ENCODE assay signal across 9 cellular contexts in the genomic region with DNA sequence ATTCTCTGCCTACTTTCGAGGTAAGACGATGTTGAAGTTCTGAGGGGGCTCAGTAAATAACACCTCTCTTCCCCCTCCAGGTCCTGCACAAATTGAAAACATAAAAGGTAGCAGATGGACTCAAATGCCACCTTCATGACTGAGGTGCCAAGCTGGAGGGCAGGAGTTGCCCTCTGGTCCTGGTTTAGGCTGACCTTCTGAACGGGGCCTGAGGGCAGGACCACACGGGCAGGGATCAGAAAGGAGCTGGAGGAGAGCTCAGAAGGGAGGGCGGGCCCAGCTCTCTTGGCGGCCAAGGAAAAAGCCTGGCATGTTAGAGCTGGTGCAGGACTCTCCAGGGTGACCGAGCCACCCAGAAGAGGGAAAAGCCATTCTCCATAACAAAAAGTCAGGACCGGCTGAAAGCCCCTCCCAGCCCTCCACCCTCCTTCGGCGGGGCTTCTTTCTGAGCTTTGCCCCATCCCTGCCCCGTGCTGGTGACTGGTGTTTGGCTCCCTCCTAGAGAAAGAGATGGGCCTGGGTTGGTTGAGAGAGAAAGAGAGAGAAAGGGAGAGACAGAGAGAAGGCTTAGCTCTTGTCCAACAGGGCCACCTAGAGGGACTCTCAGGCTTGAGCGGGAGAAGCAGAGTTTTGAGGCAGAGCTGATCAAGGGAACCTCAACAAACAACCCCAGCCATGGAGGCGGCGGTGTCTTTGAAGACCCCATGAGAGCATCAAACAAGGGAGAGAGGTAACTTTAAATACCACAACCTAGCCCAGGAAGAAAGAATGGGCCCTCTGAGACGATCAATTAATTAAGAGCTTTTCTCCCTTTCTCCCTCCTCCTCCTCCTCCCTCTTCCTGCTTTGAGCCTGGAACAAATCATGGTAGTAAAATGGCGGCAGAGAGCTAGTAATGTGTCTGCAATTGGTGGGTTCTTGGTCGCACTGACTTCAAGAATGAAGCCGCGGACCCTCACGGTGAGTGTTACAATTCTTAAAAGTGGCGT. TPM values are rescaled to one million over a fixed set of nuclear protein-coding genes. Genes with fewer than 3 reads are reported as not detected.
DNase-seq lines count a peak whose midpoint lies in the region; ATAC-seq, FAIRE-seq and TF ChIP-seq lines count a peak whose summit lies in the region.
"Had no signal": no experiment of that assay in that cellular context is flagged by ENCODE, and none has a peak within 500 bp of the region (broad histone marks: within the 10 kb centered on the region; RNA-seq: fewer than 3 reads in every experiment).

No MANE protein-coding gene starts in this region.

- FAIRE-seq in GM12878 (lab: Jason Lieb, UNC) (no peak), GM12891 (lab: Jason Lieb, UNC) (no peak)
- FAIRE-seq: TTC549 had no signal

- H3K27me3 ChIP-seq in Caco-2 (replicated peaks; ENCODE audit: control insufficient read depth, insufficient read depth, low read length), result no peaks in the 10 kb centered on the region
- no peaks in the 10 kb centered on the region for H3K27me3 ChIP-seq in NT2/D1 (ENCODE audit: insufficient read depth, insufficient read length)
- H3K27me3 ChIP-seq in GM12878 (replicated peaks in 1 of 2; ENCODE audit: control insufficient read depth in 2 of 2, insufficient read depth in 2 of 2, low read length in 1 of 2), result no peaks in the 10 kb centered on the region
- H3K27me3 ChIP-seq in tibial artery, result peaks cover 0 to 8% of the 10 kb centered on the region in 2 donors

- SMC1A ChIA-PET in GM12878 (lab: Charles Lee; ENCODE audit: uncharacterized antibody, unreplicated experiment), result interaction anchor here (0.6 to 3.1 kb wide), 28 partner anchors 8 to 1106 kb away, joined by 3 to 116 read pairs (median 4); no protein-coding TSS in a partner anchor

- ATAC-seq in GM21619 (IDR thresholded peaks at IDR 0.05; ENCODE audit: unreplicated experiment) (peak; percentile 56), GM12878 (peak; percentile 85), HG03442 (IDR thresholded peaks at IDR 0.05; ENCODE audit: unreplicated experiment) (no peak)

- no peak for TF ChIP-seq POLR2A in GM12878 (IDR thresholded peaks at IDR 0.05; ENCODE audit: low read depth, low read length)
- TF ChIP-seq POLR2A in GM12891 (IDR thresholded peaks at IDR 0.05; ENCODE audit: low read depth, low read length), result no peak

- H3K4me2 ChIP-seq in GM12878 (ENCODE audit: control insufficient read depth, insufficient read depth), result no peak overlapping the region

- in situ Hi-C loops in GM12878 (cut with MboI), result no loop called here

- BruUV-seq in Caco-2 (replicated peaks; lab: Mats Ljungman, UMichigan), result TSS peak; percentile 30
- BruUV-seq in GM12878 (replicated peaks; lab: Mats Ljungman, UMichigan), result no TSS peak

- no peaks in the 10 kb centered on the region for H3K36me3 ChIP-seq in Caco-2 (ENCODE audit: control insufficient read depth, insufficient read depth, low read length)
- no peaks in the 10 kb centered on the region for H3K36me3 ChIP-seq in NT2/D1 (ENCODE audit: insufficient read depth, insufficient read length, low read length)
- no peaks in the 10 kb centered on the region for H3K36me3 ChIP-seq in GM12878 (ENCODE audit: control insufficient read depth in 2 of 2, insufficient read depth in 2 of 2, low read length in 1 of 2)
- H3K36me3 ChIP-seq in tibial artery, result no peaks in the 10 kb centered on the region

- TF ChIP-seq CTCF in Caco-2 (IDR thresholded peaks at IDR 0.05; ENCODE audit: insufficient read depth in 1 of 2, low read depth in 1 of 2, low read length in 1 of 2, severe bottlenecking in 1 of 2, unreplicated experiment in 1 of 2) (peak; percentile 70 to 85), GM12878 (IDR thresholded peaks at IDR 0.05 in 2 of 3, conservative IDR thresholded peaks at IDR 0.05 in 1 of 3; ENCODE audit: control insufficient read depth in 2 of 3, extremely low read depth in 1 of 3, insufficient read depth in 1 of 3, low read depth in 3 of 3, low read length in 3 of 3) (peak; percentile 52 to 71 (median 55); a peak in 5 of 6 replicates), tibial artery (IDR thresholded peaks at IDR 0.05) (no peak)

- no peak for TF ChIP-seq EP300 in GM12878 (IDR thresholded peaks at IDR 0.05; ENCODE audit: borderline replicate concordance in 1 of 2, control insufficient read depth in 1 of 2, low read depth in 2 of 2, low read length in 2 of 2)

- H3K9me3 ChIP-seq in Caco-2, result peaks cover 2% of the 10 kb centered on the region; the same call in 1 of the 2 replicates
- no peaks in the 10 kb centered on the region for H3K9me3 ChIP-seq in NT2/D1 (ENCODE audit: insufficient read depth, low read length)
- no peaks in the 10 kb centered on the region for H3K9me3 ChIP-seq in GM12878 (replicated peaks; ENCODE audit: control insufficient read depth, insufficient read depth, low read length)
- H3K9me3 ChIP-seq in tibial artery, result no peaks in the 10 kb centered on the region

- intact Hi-C loops in Caco-2 (cut with micrococcal nuclease; ENCODE audit: unreplicated experiment) (loop anchor here (1.0 to 10.0 kb wide), 5 partner anchors 56 to 392 kb away; a partner anchor contains a TSS), GM12878 (cut with micrococcal nuclease; ENCODE audit: unreplicated experiment) (loop anchor here (1.0 kb wide), 1 partner anchor 85 kb away; no protein-coding TSS in a partner anchor), tibial artery (cut with DNase I; ENCODE audit: low total_unique reads) (no loop called here)

- no peaks in the 10 kb centered on the region for H4K20me1 ChIP-seq in GM12878 (ENCODE audit: control insufficient read depth, insufficient read depth)

- no peak overlapping the region for H3K27ac ChIP-seq in GM12878 (ENCODE audit: control insufficient read depth, insufficient read depth)
- H3K27ac ChIP-seq in tibial artery, result no peak overlapping the region

- DNase-seq in Caco-2 (peak; percentile 84 to 88), NT2/D1 (ENCODE audit: low read depth, low spot score) (peak; percentile 43), GM12878 (ENCODE audit: low read depth, low spot score) (no peak), kidney tubule cell (ENCODE audit: low spot score) (peak; percentile 33), GM12891 (ENCODE audit: insufficient read length, low spot score) (no peak), tibial artery (no peak)

- H2AFZ ChIP-seq in GM12878 (ENCODE audit: control insufficient read depth, low read depth, low read length), result no peak overlapping the region

- peak overlapping the region; percentile 98 for H3K27ac Mint-ChIP-seq in Caco-2 (ENCODE audit: unreplicated experiment)

- RAD21 ChIA-PET in GM12878 (lab: Charles Lee; ENCODE audit: unreplicated experiment), result interaction anchor here (0.6 to 3.8 kb wide), 13 partner anchors 12 to 152 kb away, joined by 3 to 81 read pairs (median 5); a partner anchor contains a TSS

- peaks cover 19% of the 10 kb centered on the region for H3K36me3 Mint-ChIP-seq in Caco-2 (ENCODE audit: insufficient read depth, unreplicated experiment)

- no peaks in the 10 kb centered on the region for H3K27me3 Mint-ChIP-seq in Caco-2 (ENCODE audit: insufficient read depth, unreplicated experiment)

- POLR2A ChIA-PET in Caco-2 (lab: Charles Lee), result interaction anchor here (0.5 to 1.7 kb wide), 11 partner anchors 9 to 197 kb away, joined by 3 to 7 read pairs (median 3); a partner anchor contains a TSS
- POLR2A ChIA-PET in GM12878 (lab: Charles Lee), result interaction anchor here (0.6 to 0.7 kb wide), 3 partner anchors 13 to 101 kb away, joined by 3 to 4 read pairs (median 3); no protein-coding TSS in a partner anchor

- peak; percentile 84 for TF ChIP-seq RAD21 in GM12878 (IDR thresholded peaks at IDR 0.05; ENCODE audit: insufficient read depth, low read depth, low read length)

- H3K4me1 ChIP-seq in Caco-2 (peaks cover 22% of the 10 kb centered on the region), NT2/D1 (ENCODE audit: insufficient read depth, insufficient read length) (no peaks in the 10 kb centered on the region), GM12878 (ENCODE audit: control insufficient read depth, insufficient read depth, low read length) (no peaks in the 10 kb centered on the region), tibial artery (no peaks in the 10 kb centered on the region)

- no peak overlapping the region for H3K9ac ChIP-seq in NT2/D1 (ENCODE audit: insufficient read length, low read depth)
- H3K9ac ChIP-seq in GM12878 (ENCODE audit: control insufficient read depth, insufficient read depth, low read length), result no peak overlapping the region

- peak overlapping the region; percentile 96 for H3K4me3 Mint-ChIP-seq in Caco-2 (ENCODE audit: unreplicated experiment)

- H3K4me3 ChIP-seq in Caco-2 (ENCODE audit: low read depth, low read length) (peak overlapping the region; percentile 54), NT2/D1 (ENCODE audit: insufficient read length, low read depth) (no peak overlapping the region), GM12878 (no peak overlapping the region), tibial artery (no peak overlapping the region)

- 68% methylated on average over 21 of the region's 21 CpGs for WGBS in GM12878 (ENCODE audit: insufficient coverage, insufficient replicate concordance, low lambda C conversion rate, missing lambda C conversion rate)

- peaks cover 7% of the 10 kb centered on the region for H3K4me1 Mint-ChIP-seq in Caco-2 (ENCODE audit: low read depth, unreplicated experiment)

- H3K9me3 Mint-ChIP-seq in Caco-2 (ENCODE audit: unreplicated experiment), result no peaks in the 10 kb centered on the region

- no peaks in the 10 kb centered on the region for H3K79me2 ChIP-seq in GM12878 (ENCODE audit: control insufficient read depth, insufficient read depth, low read length)

- CTCF ChIA-PET in Caco-2 (lab: Charles Lee) (interaction anchor here (0.6 to 3.0 kb wide), 21 partner anchors 9 to 212 kb away, joined by 3 to 114 read pairs (median 6); a partner anchor contains a TSS), GM12878 (lab: Yijun Ruan, JAX) (interaction anchor here (0.6 to 3.6 kb wide), 40 partner anchors 8 to 529 kb away, joined by 3 to 119 read pairs (median 4); a partner anchor contains a TSS)

RNA-seq across cellular contexts. Expression of a gene that starts 50.8 kb away (rescaled TPM):
- total RNA-seq in Caco-2 (2022) (5.1 and 5.2 TPM in 2 replicates), GM12878 (2014; rRNA removed) (23.9 and 25.2 TPM in 2 replicates), GM12878 (2014; rRNA removed; fragmentation: Illumina TruSeq; extraction: Trizol) (52.1 and 57.1 TPM in 2 replicates), GM12878 (2021) (135 and 141 TPM in 2 replicates)
- total RNA-seq in GM12878 (2013; cell fraction: nucleolus; rRNA removed), result 126 and 131 TPM in 2 replicates
- 45.3 TPM for polyA plus RNA-seq in GM12878 (2011; ENCODE audit: low read depth)
- polyA plus RNA-seq in GM12878 (2011; rRNA removed) (96.8 and 110 TPM in 2 replicates), GM12878 (2014; fragmentation: Illumina TruSeq; extraction: Trizol) (185 and 188 TPM in 2 replicates), GM12878 (2014; fragmentation: Nextera tagmentation; extraction: Ambion mirVana) (10 to 100 TPM; 23.1 to 28.6 TPM), GM12878 (2014; rRNA removed) (66.7 and 68.8 TPM in 2 replicates), GM12878 (2016; fragmentation: Nextera tagmentation; extraction: Ambion mirVana) (10 to 100 TPM; 71.2 to 77.5 TPM)
- 103 and 160 TPM in 2 replicates for polyA plus RNA-seq in GM12878 (2011; cell fraction: cytosol; rRNA removed)
- 112 and 138 TPM in 2 replicates for polyA plus RNA-seq in GM12878 (2011; cell fraction: nucleus; rRNA removed)
- 115 and 116 TPM in 2 replicates for polyA plus RNA-seq in GM12878 (2012)
- 114 and 136 TPM in 2 replicates for polyA minus RNA-seq in GM12878 (2011; rRNA and poly(A)+ RNA removed)
- 56.0 and 63.3 TPM in 2 replicates for polyA minus RNA-seq in GM12878 (2011; cell fraction: cytosol; rRNA and poly(A)+ RNA removed)
- polyA minus RNA-seq in GM12878 (2011; cell fraction: nucleus; rRNA and poly(A)+ RNA removed), result 84.1 and 152 TPM in 2 replicates
- polyA plus RNA-seq in GM12891 (2012; ENCODE audit: low read depth, missing spikeins), result 91.7 TPM

RNA-seq across cellular contexts. Expression of a gene that starts 60.0 kb away (rescaled TPM):
- total RNA-seq in Caco-2 (2022), result 0.53 and 1.0 TPM in 2 replicates
- 13.6 and 15.2 TPM in 2 replicates for total RNA-seq in GM12878 (2013; cell fraction: nucleolus; rRNA removed)
- total RNA-seq in GM12878 (2014; rRNA removed), result 1.5 and 2.0 TPM in 2 replicates
- total RNA-seq in GM12878 (2014; rRNA removed; fragmentation: Illumina TruSeq; extraction: Trizol), result 1.8 and 2.0 TPM in 2 replicates
- total RNA-seq in GM12878 (2021), result 1.6 and 3.0 TPM in 2 replicates
- 0.85 TPM for polyA plus RNA-seq in GM12878 (2011; ENCODE audit: low read depth)
- 1.8 and 2.7 TPM in 2 replicates for polyA plus RNA-seq in GM12878 (2011; rRNA removed)
- 0.70 and 0.84 TPM in 2 replicates for polyA plus RNA-seq in GM12878 (2011; cell fraction: cytosol; rRNA removed)
- 0.99 and 1.2 TPM in 2 replicates for polyA plus RNA-seq in GM12878 (2011; cell fraction: nucleus; rRNA removed)
- 1.7 and 2.1 TPM in 2 replicates for polyA plus RNA-seq in GM12878 (2012)
- polyA plus RNA-seq in GM12878 (2014; fragmentation: Illumina TruSeq; extraction: Trizol), result 1.7 and 2.3 TPM in 2 replicates
- under 1 TPM; 0.64 to 0.82 TPM for polyA plus RNA-seq in GM12878 (2014; fragmentation: Nextera tagmentation; extraction: Ambion mirVana)
- 1.4 TPM in 2 replicates for polyA plus RNA-seq in GM12878 (2014; rRNA removed)
- 1 to 10 TPM in 1 of 2 experiments, under 1 TPM in 1; 0.53 to 1.1 TPM for polyA plus RNA-seq in GM12878 (2016; fragmentation: Nextera tagmentation; extraction: Ambion mirVana)
- polyA minus RNA-seq in GM12878 (2011; rRNA and poly(A)+ RNA removed), result 1.4 and 1.7 TPM in 2 replicates
- 0.31 and 0.80 TPM in 2 replicates for polyA minus RNA-seq in GM12878 (2011; cell fraction: cytosol; rRNA and poly(A)+ RNA removed)
- 0.85 and 1.3 TPM in 2 replicates for polyA minus RNA-seq in GM12878 (2011; cell fraction: nucleus; rRNA and poly(A)+ RNA removed)
- polyA plus RNA-seq in GM12891 (2012; ENCODE audit: low read depth, missing spikeins), result 0.55 TPM

Comparison
In these comparisons a context has a peak if more than half of its experiments do, and no peak if none do; other contexts are left out.
1. DNase-seq: peak in Caco-2 (2 of 2), NT2/D1 (single experiment) and kidney tubule cell (single experiment); none in GM12878 (single experiment), GM12891 (single experiment) and tibial artery (0 of 2).
2. CTCF ChIP-seq: peak in Caco-2 (2 of 2) and GM12878 (3 of 3); none in tibial artery (0 of 2).